In genomic region chr1:44377925-44378784, GRCh38 we compare ENCODE assay signal across 1 cellular context.
TF ChIP-seq lines count a peak whose summit lies in the region.

No MANE protein-coding gene starts in this region.

TF ChIP-seq in HEK293, 187 proteins besides CTCF, POLR2A, EP300 and RAD21 (continued from another document):
- TF ChIP-seq TSHZ1 (tag by site-specific recombination; IDR thresholded peaks at IDR 0.05; ENCODE audit: borderline replicate concordance) (no peak), PRDM1 (tag by site-specific recombination; IDR thresholded peaks at IDR 0.05) (no peak), MZF1 (tag by site-specific recombination; IDR thresholded peaks at IDR 0.05; ENCODE audit: borderline replicate concordance) (peak; percentile 95), ZBTB48 (tag by site-specific recombination; IDR thresholded peaks at IDR 0.05) (peak; percentile 56; the same call in 1 of the 2 replicates), HOXA7 (CRISPR knock-in tag; IDR thresholded peaks at IDR 0.05; ENCODE audit: borderline replicate concordance) (no peak), ZNF2 (tag by site-specific recombination; IDR thresholded peaks at IDR 0.05) (peak; percentile 49; the same call in 1 of the 2 replicates), ZSCAN30 (tag by site-specific recombination; IDR thresholded peaks at IDR 0.05) (peak; percentile 65; the same call in 1 of the 2 replicates)
